In genomic region chr10:22501412-22501811, GRCh38 we compare ENCODE assay signal across 21 cellular contexts.
"Had no signal": no experiment of that assay in that cellular context is flagged by ENCODE, and none has a peak within 500 bp of the region (broad histone marks: within the 10 kb centered on the region; RNA-seq: fewer than 3 reads in every experiment).

No MANE protein-coding gene starts in this region.

- H3K27me3 ChIP-seq: gastrocnemius medialis, right atrium auricular region, sigmoid colon, thyroid gland had no signal

- H3K27ac ChIP-seq: coronary artery, gastrocnemius medialis, right atrium auricular region, sigmoid colon, skin epidermis, thyroid gland had no signal

- H3K9me3 ChIP-seq: gastrocnemius medialis, right atrium auricular region, sigmoid colon, thyroid gland had no signal

- H3K36me3 ChIP-seq: gastrocnemius medialis, right atrium auricular region, sigmoid colon, thyroid gland had no signal

- DNase-seq: effector memory CD4-positive, alpha-beta T cell; gastrocnemius medialis; glutamatergic neuron; kidney; left colon; mesendoderm; naive B cell; sigmoid colon; stimulated activated CD4-positive, alpha-beta T cell treated with anti-CD3 and anti-CD28 coated beads, Interleukin-2, amount 100 ng/mL, for 24 hours; stimulated activated CD4-positive, alpha-beta T cell treated with anti-CD3 and anti-CD28 coated beads, Interleukin-4, amount 100 ng/mL, for 4 hours; stimulated activated naive B cell treated with anti-CD40 and anti-IgM and Interleukin-4, amounts not matched to agents 10 μg/mL and 1 μg/mL and 100 μg/mL, for 72 hours; stimulated activated naive CD8-positive, alpha-beta T cell treated with anti-CD3 and anti-CD28 coated beads, Interleukin-15, amount 100 ng/mL, for 72 hours; thyroid gland had no signal

- H3K4me1 ChIP-seq: gastrocnemius medialis, thyroid gland had no signal

- H3K4me3 Mint-ChIP-seq: naive B cell; neural crest cell; stimulated activated naive B cell treated with anti-CD40 and anti-IgM and Interleukin-4, amounts not matched to agents 10 μg/mL and 1 μg/mL and 100 μg/mL, for 72 hours; stimulated activated naive CD8-positive, alpha-beta T cell treated with anti-CD3 and anti-CD28 coated beads, Interleukin-15, amount 100 ng/mL, for 72 hours; type B pancreatic cell had no signal

- H3K4me3 ChIP-seq: coronary artery, gastrocnemius medialis, right atrium auricular region, sigmoid colon, skin epidermis, thyroid gland had no signal

- FAIRE-seq: endometrium, kidney, urothelium cell line had no signal

- H3K36me3 Mint-ChIP-seq: stimulated activated naive B cell treated with anti-CD40 and anti-IgM and Interleukin-4, amounts not matched to agents 10 μg/mL and 1 μg/mL and 100 μg/mL, for 72 hours; type B pancreatic cell had no signal

- ATAC-seq: esophagus mucosa; gastrocnemius medialis; left colon; stimulated activated naive B cell treated with anti-CD40 and anti-IgM and Interleukin-4, amounts not matched to agents 10 μg/mL and 1 μg/mL and 100 μg/mL, for 72 hours; stimulated activated naive CD8-positive, alpha-beta T cell treated with anti-CD3 and anti-CD28 coated beads, Interleukin-15, amount 100 ng/mL, for 72 hours had no signal

- H3K9me3 Mint-ChIP-seq: naive B cell; neural crest cell; stimulated activated naive B cell treated with anti-CD40 and anti-IgM and Interleukin-4, amounts not matched to agents 10 μg/mL and 1 μg/mL and 100 μg/mL, for 72 hours; stimulated activated naive CD8-positive, alpha-beta T cell treated with anti-CD3 and anti-CD28 coated beads, Interleukin-15, amount 100 ng/mL, for 72 hours; type B pancreatic cell had no signal

- H3K27ac Mint-ChIP-seq: stimulated activated naive B cell treated with anti-CD40 and anti-IgM and Interleukin-4, amounts not matched to agents 10 μg/mL and 1 μg/mL and 100 μg/mL, for 72 hours; stimulated activated naive CD8-positive, alpha-beta T cell treated with anti-CD3 and anti-CD28 coated beads, Interleukin-15, amount 100 ng/mL, for 72 hours; type B pancreatic cell had no signal
